Comparison of ENCODE assay signal across 24 cellular contexts in the genomic region with DNA sequence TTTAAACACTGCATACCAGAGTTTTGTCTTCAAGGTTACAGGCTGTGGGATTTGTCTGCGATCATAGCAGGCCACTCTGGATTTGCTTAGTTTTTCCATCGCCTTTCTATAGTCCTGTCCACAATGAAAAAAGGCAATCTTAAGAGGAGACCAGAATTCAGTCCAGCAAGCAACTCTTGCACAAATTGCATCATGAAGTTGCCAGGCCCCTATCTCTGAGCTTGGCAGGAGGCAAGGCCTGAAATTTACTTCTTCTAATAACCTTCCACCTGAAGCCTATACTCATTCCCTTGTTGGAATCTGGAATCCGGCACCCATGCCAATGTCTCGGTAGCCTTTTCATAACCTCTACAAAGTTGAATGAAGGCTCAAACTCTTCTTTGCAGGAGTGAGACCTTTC.
"Had no signal": no experiment of that assay in that cellular context is flagged by ENCODE, and none has a peak within 500 bp of the region (broad histone marks: within the 10 kb centered on the region; RNA-seq: fewer than 3 reads in every experiment).

No MANE protein-coding gene starts in this region.

- H3K9me3 ChIP-seq: Peyer's patch, SJCRH30, SK-N-SH had no signal

- H3K4me2 ChIP-seq: SK-N-SH had no signal

- H3K27me3 ChIP-seq: Peyer's patch, SJCRH30 had no signal

- H3K36me3 ChIP-seq: Peyer's patch, SJCRH30 had no signal

- H3K9ac ChIP-seq: SK-N-SH had no signal

- H3K4me3 ChIP-seq: Peyer's patch, SJCRH30 had no signal

- H3K27ac ChIP-seq: Peyer's patch, RWPE1, SJCRH30, VCaP had no signal

- DNase-seq: activated CD4-positive, alpha-beta memory T cell treated with anti-CD3 and anti-CD28 coated beads for 36 hours; activated CD4-positive, alpha-beta T cell treated with anti-CD3 and anti-CD28 coated beads, Interleukin-2, amount 10 ng/mL, durations not matched to agents 7 days and 5 days; activated CD4-positive, CD25-positive, alpha-beta regulatory T cell; activated gamma-delta T cell treated with Interleukin-2 at 50 U/mL for 16 hours; activated naive CD4-positive, alpha-beta T cell treated with anti-CD3 and anti-CD28 coated beads, Interleukin-2, amount 10 ng/mL, durations not matched to agents 7 days and 5 days; activated naive CD8-positive, alpha-beta T cell treated with anti-CD3 and anti-CD28 coated beads for 36 hours; activated T-cell treated with anti-CD3 and anti-CD28 coated beads for 4 hours; activated T-cell treated with anti-CD3 and anti-CD28 coated beads, Interleukin-2, amount 50 U/mL, for 48 hours; KG1; NCI-H1048; NCI-H1930; NCI-H2107; NCI-H2171 treated with DMSO at 0.1 percent for 48 hours; NCI-H226; NCI-H526 treated with DMSO at 0.1 percent for 48 hours; NCI-H82; NK-92 treated with Interleukin-12 subunit alpha and Interleukin-12 subunit beta, amount 100 ng/mL, for 24 hours; Peyer's patch; Right ventricle myocardium superior; SK-N-SH; T-helper 1 cell had no signal
